In genomic region chr22:37626144-37626543, GRCh38 we compare ENCODE assay signal across 7 cellular contexts. TPM values are rescaled to one million over a fixed set of nuclear protein-coding genes. Genes with fewer than 3 reads are reported as not detected.
DNase-seq lines count a peak whose midpoint lies in the region; ATAC-seq and TF ChIP-seq lines count a peak whose summit lies in the region.
"Had no signal": no experiment of that assay in that cellular context is flagged by ENCODE, and none has a peak within 500 bp of the region (broad histone marks: within the 10 kb centered on the region; RNA-seq: fewer than 3 reads in every experiment).

No MANE protein-coding gene starts in this region.

- no peaks in the 10 kb centered on the region for H3K27me3 ChIP-seq in subcutaneous abdominal adipose tissue (ENCODE audit: control insufficient read depth in 5 of 5, insufficient read depth in 4 of 5, low read length in 5 of 5)
- no peaks in the 10 kb centered on the region for H3K27me3 ChIP-seq in HAP-1 (ENCODE audit: low read depth)

- H3K9ac ChIP-seq in subcutaneous abdominal adipose tissue (ENCODE audit: low read length in 5 of 5): peak overlapping the region in 3 of 5 donors; percentile 42 to 73 (median 73)

- DNase-seq in activated CD8-positive, alpha-beta T cell treated with anti-CD3 and anti-CD28 coated beads for 36 hours: no peak
- DNase-seq in left cardiac atrium (peak; percentile 68), ACHN (no peak), HAP-1 (ENCODE audit: low spot score in 2 of 2) (no peak)
- DNase-seq: T-helper 1 cell had no signal

- peak overlapping the region; percentile 93 for H3K27ac Mint-ChIP-seq in activated CD8-positive, alpha-beta T cell treated with anti-CD3 and anti-CD28 coated beads for 36 hours

- no peaks in the 10 kb centered on the region for H3K9me3 Mint-ChIP-seq in activated CD8-positive, alpha-beta T cell treated with anti-CD3 and anti-CD28 coated beads for 36 hours

- H3K9me3 ChIP-seq in subcutaneous abdominal adipose tissue (ENCODE audit: control insufficient read depth in 5 of 5, low read length in 5 of 5) (no peaks in the 10 kb centered on the region), HAP-1 (no peaks in the 10 kb centered on the region)

- no peak for TF ChIP-seq CTCF in activated CD8-positive, alpha-beta T cell treated with anti-CD3 and anti-CD28 coated beads for 36 hours (IDR thresholded peaks at IDR 0.05)

- H3K36me3 ChIP-seq in subcutaneous abdominal adipose tissue (ENCODE audit: control insufficient read depth in 5 of 5, insufficient read depth in 5 of 5, low read length in 5 of 5) (peaks cover 0 to 72% (median 47%) of the 10 kb centered on the region in 5 donors), HAP-1 (replicated peaks) (peaks cover 38% of the 10 kb centered on the region)

- peaks cover 24% of the 10 kb centered on the region for H3K36me3 Mint-ChIP-seq in activated CD8-positive, alpha-beta T cell treated with anti-CD3 and anti-CD28 coated beads for 36 hours (ENCODE audit: low read depth)

- no peak overlapping the region for H3K4me3 ChIP-seq in subcutaneous abdominal adipose tissue (ENCODE audit: low read depth in 1 of 5, low read length in 5 of 5)
- no peak overlapping the region for H3K4me3 ChIP-seq in HAP-1

- CTCF ChIA-PET in activated CD8-positive, alpha-beta T cell treated with anti-CD3 and anti-CD28 coated beads for 36 hours (lab: Charles Lee): interaction anchor here (0.7 to 68.1 kb wide), 4 partner anchors 1 to 84 kb away, joined by 3 to 1770 read pairs (median 886); partner anchors contain the start of genes GGA1, LGALS1, NOL12 and PDXP

- peak overlapping the region; percentile 85 for H3K27ac ChIP-seq in subcutaneous abdominal adipose tissue (ENCODE audit: low read depth, low read length)

- in situ Hi-C loops in ACHN (cut with HindIII; ENCODE audit: low pct_ligation_motif_present, low pct_unique_long_range_greater_than_20kb, low sequenced_read_pairs): no loop called here
- in situ Hi-C loops in HAP-1 (cut with MboI; ENCODE audit: low sequenced_read_pairs): no loop called here

- H3K27me3 Mint-ChIP-seq in activated CD8-positive, alpha-beta T cell treated with anti-CD3 and anti-CD28 coated beads for 36 hours: no peaks in the 10 kb centered on the region

- H3K4me3 Mint-ChIP-seq in activated CD8-positive, alpha-beta T cell treated with anti-CD3 and anti-CD28 coated beads for 36 hours: no peak overlapping the region

- intact Hi-C loops in activated CD8-positive, alpha-beta T cell treated with anti-CD3 and anti-CD28 coated beads for 36 hours (cut with micrococcal nuclease): no loop called here
- intact Hi-C loops in left cardiac atrium (cut with DNase I): no loop called here

- H3K4me1 Mint-ChIP-seq in activated CD8-positive, alpha-beta T cell treated with anti-CD3 and anti-CD28 coated beads for 36 hours (ENCODE audit: low read depth): peaks cover 60% of the 10 kb centered on the region

- POLR2A ChIA-PET in activated CD8-positive, alpha-beta T cell treated with anti-CD3 and anti-CD28 coated beads for 36 hours (lab: Charles Lee): interaction anchor here (0.7 to 4.4 kb wide), 9 partner anchors 8 to 50 kb away, joined by 3 to 30 read pairs (median 4); partner anchors contain the start of genes GGA1, PDXP and SH3BP1

- no peak for ATAC-seq in activated CD8-positive, alpha-beta T cell treated with anti-CD3 and anti-CD28 coated beads for 36 hours
- ATAC-seq in left cardiac atrium: peak; percentile 61 to 85
- ATAC-seq in HG03039 (IDR thresholded peaks at IDR 0.05; ENCODE audit: unreplicated experiment): no peak

- peaks cover 6 to 44% (median 29%) of the 10 kb centered on the region in 5 donors for H3K4me1 ChIP-seq in subcutaneous abdominal adipose tissue (ENCODE audit: control insufficient read depth in 5 of 5, insufficient read depth in 5 of 5, low read length in 5 of 5)
- no peaks in the 10 kb centered on the region for H3K4me1 ChIP-seq in HAP-1

RNA-seq across cellular contexts. Expression of gene SH3BP1, which starts 13.3 kb away (rescaled TPM):
- total RNA-seq in activated CD8-positive, alpha-beta T cell treated with anti-CD3 and anti-CD28 coated beads for 36 hours: 100 to 1,000 TPM; 122 to 128 TPM
- 1 to 10 TPM; 4.9 to 5.1 TPM for total RNA-seq in left cardiac atrium

RNA-seq across cellular contexts. Expression of gene GGA1, which starts 17.5 kb away (rescaled TPM):
- total RNA-seq in activated CD8-positive, alpha-beta T cell treated with anti-CD3 and anti-CD28 coated beads for 36 hours: 10 to 100 TPM; 59.7 to 62.8 TPM
- total RNA-seq in left cardiac atrium: 10 to 100 TPM; 24.4 to 26.6 TPM

RNA-seq across cellular contexts. Expression of gene PDXP, which starts 32.4 kb away (rescaled TPM):
- total RNA-seq in activated CD8-positive, alpha-beta T cell treated with anti-CD3 and anti-CD28 coated beads for 36 hours: 10 to 100 TPM; 51.3 to 51.5 TPM
- total RNA-seq in left cardiac atrium: 10 to 100 TPM; 17.3 to 17.5 TPM

RNA-seq across cellular contexts. Expression of gene LGALS2, which starts 46.3 kb away (rescaled TPM):
- total RNA-seq in activated CD8-positive, alpha-beta T cell treated with anti-CD3 and anti-CD28 coated beads for 36 hours: not detected
- total RNA-seq in left cardiac atrium: not detected

RNA-seq across cellular contexts. Expression of gene LGALS1, which starts 49.3 kb away (rescaled TPM):
- total RNA-seq in activated CD8-positive, alpha-beta T cell treated with anti-CD3 and anti-CD28 coated beads for 36 hours: 100 to 1,000 TPM; 247 to 261 TPM
- total RNA-seq in left cardiac atrium: 100 to 1,000 TPM; 599 to 917 TPM

Comparison
In these comparisons a context has a peak if more than half of its experiments do, and no peak if none do; other contexts are left out.
1. ATAC-seq: peak in left cardiac atrium (2 of 2); none in activated CD8-positive, alpha-beta T cell treated with anti-CD3 and anti-CD28 coated beads for 36 hours (single experiment) and HG03039 (single experiment).
2. RNA of gene SH3BP1, which starts 13.3 kb away (total RNA-seq): 122 to 128 TPM in activated CD8-positive, alpha-beta T cell treated with anti-CD3 and anti-CD28 coated beads for 36 hours; 4.9 to 5.1 TPM in left cardiac atrium; every median in the first group is over 10 times any median in the second.